ENCODE assay signal across 25 cellular contexts in the genomic region with DNA sequence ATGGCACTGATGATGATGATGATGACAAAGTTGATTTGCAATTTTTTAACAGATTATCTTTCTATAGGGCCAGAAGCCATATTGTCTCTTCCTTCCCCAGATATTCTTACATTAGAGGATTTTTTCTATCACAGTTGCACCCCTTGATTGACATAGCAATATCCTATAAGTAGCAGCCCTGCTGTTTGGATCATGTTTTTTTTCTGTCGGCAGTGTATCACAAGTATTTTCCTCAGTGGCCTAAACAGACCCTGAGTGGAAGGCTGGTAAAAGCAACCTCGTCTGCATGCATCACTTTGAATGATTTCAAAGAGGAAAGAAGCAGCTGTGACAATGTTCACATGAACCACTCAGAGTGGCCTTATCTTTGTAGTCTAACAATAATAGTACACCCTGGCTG. TPM values are rescaled to one million over a fixed set of nuclear protein-coding genes. Genes with fewer than 3 reads are reported as not detected.
DNase-seq lines count a peak whose midpoint lies in the region; ATAC-seq and TF ChIP-seq lines count a peak whose summit lies in the region.
"Had no signal": no experiment of that assay in that cellular context is flagged by ENCODE, and none has a peak within 500 bp of the region (broad histone marks: within the 10 kb centered on the region; RNA-seq: fewer than 3 reads in every experiment).

No MANE protein-coding gene starts in this region.

- H3K4me1 Mint-ChIP-seq in endodermal cell, result peaks cover 21% of the 10 kb centered on the region
- H3K4me1 Mint-ChIP-seq: CD14-positive monocyte; CD8-positive, alpha-beta memory T cell had no signal

- no peak for ATAC-seq in stimulated activated naive CD8-positive, alpha-beta T cell treated with anti-CD3 and anti-CD28 coated beads, Interleukin-15, Interleukin-2, amounts not matched to agents 100 U/mL and 50 U/mL, for 24 hours
- ATAC-seq: A549, GM23338, HCT116 had no signal

- H3K79me2 ChIP-seq in neural cell (replicated peaks; ENCODE audit: insufficient read depth, low read length), result no peaks in the 10 kb centered on the region

- H3K27ac ChIP-seq in HUES64 (ENCODE audit: low read depth, low read length) (peak overlapping the region; percentile 8; the same call in 1 of the 2 replicates), endodermal cell (ENCODE audit: low read depth, low read length) (peak overlapping the region; percentile 66), neural cell (ENCODE audit: low read length) (peak overlapping the region; percentile 52)
- no peak overlapping the region for H3K27ac ChIP-seq in effector memory CD4-positive, alpha-beta T cell (ENCODE audit: insufficient read depth, low read length, poor library complexity, severe bottlenecking)
- H3K27ac ChIP-seq: A549; BLaER1 treated with 17β-estradiol and CSF1 and Interleukin-3, amounts not matched to agents 10 nM and 100 nM had no signal

- H3K9me3 ChIP-seq in HUES64 (ENCODE audit: insufficient read depth, low read depth, low read length) (no peaks in the 10 kb centered on the region), endodermal cell (ENCODE audit: control insufficient read depth, low read length) (no peaks in the 10 kb centered on the region), neural cell (ENCODE audit: low read length) (no peaks in the 10 kb centered on the region)
- H3K9me3 ChIP-seq in effector memory CD4-positive, alpha-beta T cell (ENCODE audit: control insufficient read depth, low read length), result no peaks in the 10 kb centered on the region
- H3K9me3 ChIP-seq: A549; BE2C; BLaER1 treated with 17β-estradiol and CSF1 and Interleukin-3, amounts not matched to agents 10 nM and 100 nM had no signal

- no peaks in the 10 kb centered on the region for H3F3A ChIP-seq in neural cell (ENCODE audit: insufficient read depth, low read length, poor library complexity, severe bottlenecking)

- H3K4me1 ChIP-seq in HUES64 (ENCODE audit: insufficient read depth, low read length) (peaks cover 73% of the 10 kb centered on the region), endodermal cell (ENCODE audit: control insufficient read depth, insufficient read depth, low read length) (peaks cover 4% of the 10 kb centered on the region)
- H3K4me1 ChIP-seq in effector memory CD4-positive, alpha-beta T cell (ENCODE audit: control insufficient read depth, insufficient read depth, low read length, poor library complexity, severe bottlenecking), result no peaks in the 10 kb centered on the region
- H3K4me1 ChIP-seq: A549 had no signal

- H3K9me2 ChIP-seq in neural cell (ENCODE audit: insufficient read depth, low read length), result no peaks in the 10 kb centered on the region

- H3K4me3 ChIP-seq in HUES64 (ENCODE audit: low read length) (no peak overlapping the region), endodermal cell (ENCODE audit: low read length) (no peak overlapping the region), neural cell (ENCODE audit: low read length) (peak overlapping the region; percentile 5)
- H3K4me3 ChIP-seq in effector memory CD4-positive, alpha-beta T cell (ENCODE audit: insufficient read depth, low read depth, low read length, poor library complexity, severe bottlenecking), result no peak overlapping the region
- H3K4me3 ChIP-seq: A549; BLaER1 treated with 17β-estradiol and CSF1 and Interleukin-3, amounts not matched to agents 10 nM and 100 nM; GM23338 had no signal

- no peak overlapping the region for H3K9ac ChIP-seq in HUES64 (ENCODE audit: low read depth, low read length)
- no peak overlapping the region for H3K9ac ChIP-seq in endodermal cell (ENCODE audit: extremely low read depth, low read length, poor library complexity, severe bottlenecking)
- H3K9ac ChIP-seq in neural cell (ENCODE audit: low read length), result no peak overlapping the region
- H3K9ac ChIP-seq: BLaER1 treated with 17β-estradiol and CSF1 and Interleukin-3, amounts not matched to agents 10 nM and 100 nM had no signal

- H3K36me3 Mint-ChIP-seq in endodermal cell (ENCODE audit: low read depth), result no peaks in the 10 kb centered on the region
- H3K36me3 Mint-ChIP-seq: CD14-positive monocyte; CD8-positive, alpha-beta memory T cell had no signal

- H4K20me1 ChIP-seq in neural cell (ENCODE audit: insufficient read depth), result no peaks in the 10 kb centered on the region
- H4K20me1 ChIP-seq: BLaER1 treated with 17β-estradiol and CSF1 and Interleukin-3, amounts not matched to agents 10 nM and 100 nM had no signal

- H3K36me3 ChIP-seq in HUES64 (ENCODE audit: insufficient read depth, low read length) (no peaks in the 10 kb centered on the region), endodermal cell (ENCODE audit: control insufficient read depth, insufficient read depth, low read length) (no peaks in the 10 kb centered on the region), neural cell (ENCODE audit: insufficient read depth, low read length) (no peaks in the 10 kb centered on the region)
- H3K36me3 ChIP-seq in effector memory CD4-positive, alpha-beta T cell (ENCODE audit: control insufficient read depth, insufficient read depth, low read length), result no peaks in the 10 kb centered on the region
- H3K36me3 ChIP-seq: BE2C; BLaER1 treated with 17β-estradiol and CSF1 and Interleukin-3, amounts not matched to agents 10 nM and 100 nM had no signal

- no peak for DNase-seq in endodermal cell
- DNase-seq in COLO668 (lab: John Stamatoyannopoulos, UW; ENCODE audit: unreplicated experiment), result no peak
- DNase-seq in amygdala (lab: John Stamatoyannopoulos, UW), result no peak
- no peak for DNase-seq in effector memory CD4-positive, alpha-beta T cell
- DNase-seq in stimulated activated naive CD8-positive, alpha-beta T cell treated with anti-CD3 and anti-CD28 coated beads, Interleukin-15, Interleukin-2, amounts not matched to agents 100 U/mL and 50 U/mL, for 24 hours, result no peak
- DNase-seq: 8988T; ACHN; AML-193; BE2C; Calu3; CD4-positive, alpha-beta T cell; CD8-positive, alpha-beta memory T cell; COR-L47; DMS53; DMS79 treated with DMSO at 0.1 percent for 48 hours; GF-D8; H9 had no signal

- 77% methylated on average over 2 of the region's 2 CpGs for WGBS in HUES64
- 56 to 78% methylated on average over 2 of the region's 2 CpGs for WGBS in endodermal cell (ENCODE audit: insufficient coverage in 1 of 2, insufficient read length in 1 of 2), 2 experiments

- no peaks in the 10 kb centered on the region for H3K27me3 Mint-ChIP-seq in endodermal cell (ENCODE audit: insufficient read depth)
- H3K27me3 Mint-ChIP-seq: CD4-positive, alpha-beta T cell; CD8-positive, alpha-beta memory T cell had no signal

- H3K4me2 ChIP-seq in neural cell (ENCODE audit: low read length), result peak overlapping the region; percentile 28
- H3K4me2 ChIP-seq: A549; BLaER1 treated with 17β-estradiol and CSF1 and Interleukin-3, amounts not matched to agents 10 nM and 100 nM; GM23338 had no signal

- peak; percentile 80 for TF ChIP-seq EP300 in neural cell (conservative IDR thresholded peaks at IDR 0.05; ENCODE audit: poor library complexity, severe bottlenecking)

- TF ChIP-seq CTCF in endodermal cell (conservative IDR thresholded peaks at IDR 0.05) (no peak), neural cell (IDR thresholded peaks at IDR 0.05; ENCODE audit: poor library complexity, severe bottlenecking) (no peak)

- no peak overlapping the region for H3K27ac Mint-ChIP-seq in endodermal cell
- H3K27ac Mint-ChIP-seq: CD14-positive monocyte; CD4-positive, alpha-beta T cell; CD8-positive, alpha-beta memory T cell; GM23338 had no signal

- no peak overlapping the region for H2AFZ ChIP-seq in neural cell (ENCODE audit: low read depth, low read length)
- H2AFZ ChIP-seq: GM23338 had no signal

- H3K9me3 Mint-ChIP-seq in endodermal cell, result no peaks in the 10 kb centered on the region
- H3K9me3 Mint-ChIP-seq: CD14-positive monocyte, GM23338, H9 had no signal

- TF ChIP-seq RAD21 in neural cell (conservative IDR thresholded peaks at IDR 0.05), result peak; percentile 16

- H3K27me3 ChIP-seq in HUES64 (ENCODE audit: insufficient read depth, low read length) (no peaks in the 10 kb centered on the region), endodermal cell (ENCODE audit: control insufficient read depth, insufficient read depth, low read length, poor library complexity, severe bottlenecking) (no peaks in the 10 kb centered on the region), neural cell (ENCODE audit: insufficient read depth, low read depth, low read length) (no peaks in the 10 kb centered on the region)
- no peaks in the 10 kb centered on the region for H3K27me3 ChIP-seq in effector memory CD4-positive, alpha-beta T cell (replicated peaks; ENCODE audit: control insufficient read depth, insufficient read depth, low read length, poor library complexity, severe bottlenecking)
- H3K27me3 ChIP-seq: BE2C; BLaER1 treated with 17β-estradiol and CSF1 and Interleukin-3, amounts not matched to agents 10 nM and 100 nM had no signal

- H3K4me3 Mint-ChIP-seq in endodermal cell, result no peak overlapping the region
- H3K4me3 Mint-ChIP-seq: CD14-positive monocyte; CD4-positive, alpha-beta T cell; CD8-positive, alpha-beta memory T cell; GM23338; H9 had no signal

TF ChIP-seq in neural cell, 6 proteins besides CTCF, POLR2A, EP300 and RAD21:
- TF ChIP-seq MXI1 (conservative IDR thresholded peaks at IDR 0.05; ENCODE audit: poor library complexity, severe bottlenecking) (no peak), POLR2AphosphoS5 (IDR thresholded peaks at IDR 0.05) (peak; percentile 62), SMC3 (conservative IDR thresholded peaks at IDR 0.05; ENCODE audit: poor library complexity) (peak; percentile 15), TAF1 (IDR thresholded peaks at IDR 0.05; ENCODE audit: low read depth) (no peak), EZH2 (IDR thresholded peaks at IDR 0.05; ENCODE audit: borderline replicate concordance, insufficient read depth, low read length, poor library complexity, severe bottlenecking) (no peak)

RNA-seq across cellular contexts. Expression of a gene that starts 41.0 kb away (rescaled TPM):
- polyA plus RNA-seq in HUES64 (2013, experiment 1 of 2), result 4.2 TPM
- 4.2 TPM for polyA plus RNA-seq in HUES64 (2013, experiment 2 of 2)
- 1 to 10 TPM in 1 of 2 donors, under 1 TPM in 1; 0.22 to 2.1 TPM for total RNA-seq in endodermal cell
- polyA plus RNA-seq in endodermal cell (2013, experiment 1 of 2), result 11.8 TPM
- polyA plus RNA-seq in endodermal cell (2013, experiment 2 of 2), result 11.8 TPM
- polyA plus RNA-seq in neural cell, result 5.6 and 8.7 TPM in 2 replicates
- polyA minus RNA-seq in neural cell, result 57.2 and 69.1 TPM in 2 replicates
- total RNA-seq: CD4-positive, alpha-beta T cell; G401 had no signal
- polyA plus RNA-seq: CD14-positive monocyte; CD8-positive, alpha-beta memory T cell had no signal
